In the genomic region with DNA sequence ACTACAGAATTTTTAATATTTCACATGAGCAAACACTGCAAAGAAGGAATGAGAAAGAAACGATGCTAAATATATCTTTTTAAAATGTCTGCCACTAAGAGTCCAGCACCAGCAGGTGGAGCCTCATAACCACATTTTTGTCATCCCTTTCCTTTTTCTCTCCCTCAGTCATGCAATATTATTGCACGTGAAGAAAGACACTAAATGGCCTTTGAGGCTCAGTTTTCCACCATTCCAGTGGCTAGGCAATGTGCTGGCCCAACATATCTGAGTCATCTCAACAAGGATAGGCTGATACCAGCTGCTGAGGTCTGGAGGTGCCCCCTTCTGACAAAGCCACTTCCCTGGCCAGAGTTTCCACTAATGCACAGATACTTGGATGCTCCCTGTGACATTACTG, we compare ENCODE assay signal across 8 cellular contexts. TPM values are rescaled to one million over a fixed set of nuclear protein-coding genes. Genes with fewer than 3 reads are reported as not detected.
DNase-seq lines count a peak whose midpoint lies in the region; ATAC-seq and TF ChIP-seq lines count a peak whose summit lies in the region.

No MANE protein-coding gene starts in this region.

- POLR2A ChIA-PET in A673 (lab: Charles Lee; ENCODE audit: low non-redundant PET): no interaction called here

- H3K27ac ChIP-seq in A673 (ENCODE audit: low read depth, low read length, poor library complexity, severe bottlenecking): no peak overlapping the region

- DNase-seq in A673 (ENCODE audit: low spot score): peak; percentile 81
- DNase-seq in GM06990 (ENCODE audit: extremely low read depth, insufficient read length): peak; percentile 17
- peak; percentile 35 for DNase-seq in NCI-H146 treated with DMSO at 0.1 percent for 48 hours (lab: John Stamatoyannopoulos, UW; ENCODE audit: unreplicated experiment)
- peak; percentile 18 for DNase-seq in UCSD-AML1 (lab: John Stamatoyannopoulos, UW; ENCODE audit: unreplicated experiment)
- DNase-seq in effector memory CD8-positive, alpha-beta T cell: peak; percentile 11 to 19 (median 12)
- peak; percentile 29 for DNase-seq in mucosa of gallbladder (ENCODE audit: low spot score)
- no peak for DNase-seq in T1000 (lab: John Stamatoyannopoulos, UW)

- no peaks in the 10 kb centered on the region for H3K36me3 ChIP-seq in A673 (ENCODE audit: insufficient read depth, low read length, poor library complexity, severe bottlenecking)
- H3K36me3 ChIP-seq in GM06990 (ENCODE audit: control insufficient read depth, insufficient read depth, low read length): no peaks in the 10 kb centered on the region

- peaks cover 12% of the 10 kb centered on the region for H3K4me1 ChIP-seq in A673 (ENCODE audit: insufficient read depth, low read length, poor library complexity, severe bottlenecking)

- no peaks in the 10 kb centered on the region for H3K27me3 Mint-ChIP-seq in effector memory CD8-positive, alpha-beta T cell

- intact Hi-C loops in A673 (cut with micrococcal nuclease; ENCODE audit: unreplicated experiment): loop anchor here (1.0 to 5.0 kb wide), 2 partner anchors 126 to 209 kb away; no protein-coding TSS in a partner anchor

- no TSS peak for BruUV-seq in A673 (replicated peaks; lab: Mats Ljungman, UMichigan)

- TF ChIP-seq CTCF in A673 (conservative IDR thresholded peaks at IDR 0.05; ENCODE audit: low read depth, low read length) (peak; percentile 75), GM06990 (IDR thresholded peaks at IDR 0.05; ENCODE audit: insufficient read depth, low read length, poor library complexity, severe bottlenecking) (peak; percentile 50)

- H3K9me3 Mint-ChIP-seq in effector memory CD8-positive, alpha-beta T cell: no peaks in the 10 kb centered on the region

- peak overlapping the region in 1 of 2 donors; percentile 15 for H3K4me3 Mint-ChIP-seq in effector memory CD8-positive, alpha-beta T cell

- H3K27ac Mint-ChIP-seq in effector memory CD8-positive, alpha-beta T cell: no peak overlapping the region

- CTCF ChIA-PET in A673 (lab: Charles Lee): interaction anchor here (1.1 kb wide), 1 partner anchor 207 kb away, joined by 3 read pairs; no protein-coding TSS in a partner anchor

- H3K4me1 Mint-ChIP-seq in effector memory CD8-positive, alpha-beta T cell (ENCODE audit: low read depth in 2 of 2): peaks cover 26 to 45% of the 10 kb centered on the region in 2 donors

- H3K4me3 ChIP-seq in A673 (ENCODE audit: low read depth, low read length, poor library complexity, severe bottlenecking) (peak overlapping the region; percentile 6), GM06990 (replicated peaks; ENCODE audit: low read depth, low read length) (no peak overlapping the region)

- no peaks in the 10 kb centered on the region for H3K9me3 ChIP-seq in A673 (ENCODE audit: low read depth, low read length, poor library complexity, severe bottlenecking)

- peaks cover 14% of the 10 kb centered on the region for H3K36me3 Mint-ChIP-seq in effector memory CD8-positive, alpha-beta T cell (ENCODE audit: insufficient read depth)

- peak; percentile 32 for ATAC-seq in HG02759 (IDR thresholded peaks at IDR 0.05; ENCODE audit: unreplicated experiment)
- ATAC-seq in effector memory CD8-positive, alpha-beta T cell (replicated peaks): no peak

- H3K27me3 ChIP-seq in A673 (replicated peaks; ENCODE audit: insufficient read depth, low read depth, low read length, poor library complexity) (no peaks in the 10 kb centered on the region), GM06990 (replicated peaks; ENCODE audit: control insufficient read depth, insufficient read depth, low read length) (no peaks in the 10 kb centered on the region)

RNA-seq across cellular contexts. Expression of a gene that starts 1.8 kb away (rescaled TPM):
- total RNA-seq in A673 (2021) (13.6 and 17.0 TPM in 2 replicates), mucosa of gallbladder (5.2 TPM)

RNA-seq across cellular contexts. Expression of a gene that starts 27.2 kb away (rescaled TPM):
- total RNA-seq in A673 (2021) (not detected in 2 replicates), mucosa of gallbladder (not detected)
